Comparison of ENCODE assay signal across 8 cellular contexts in genomic region chr21:37700641-37701202, GRCh38.
A peak's percentile ranks its signal among the peaks of the same experiment; 100 is the strongest.
DNase-seq lines count a peak whose midpoint lies in the region; ATAC-seq and TF ChIP-seq lines count a peak whose summit lies in the region.

No MANE protein-coding gene starts in this region.

- no peak for TF ChIP-seq POLR2A in esophagus squamous epithelium (IDR thresholded peaks at IDR 0.05)

- TF ChIP-seq CTCF in esophagus squamous epithelium (IDR thresholded peaks at IDR 0.05) (peak in 5 of 6 experiments; percentile 11 to 70 (median 41)), neural cell (IDR thresholded peaks at IDR 0.05; ENCODE audit: poor library complexity, severe bottlenecking) (peak; percentile 70)

- H3K27ac ChIP-seq in esophagus squamous epithelium (no peak overlapping the region), neural cell (ENCODE audit: low read length) (no peak overlapping the region)

- TF ChIP-seq EP300 in neural cell (conservative IDR thresholded peaks at IDR 0.05; ENCODE audit: poor library complexity, severe bottlenecking): no peak

- H3F3A ChIP-seq in neural cell (ENCODE audit: insufficient read depth, low read length, poor library complexity, severe bottlenecking): no peaks in the 10 kb centered on the region

- H3K4me3 ChIP-seq in esophagus squamous epithelium: no peak overlapping the region
- H3K4me3 ChIP-seq in neural cell (ENCODE audit: low read length): no peak overlapping the region

- TF ChIP-seq RAD21 in neural cell (conservative IDR thresholded peaks at IDR 0.05): peak; percentile 71

- peaks cover 0 to 25% (median 0%) of the 10 kb centered on the region in 4 donors for H3K27me3 ChIP-seq in esophagus squamous epithelium
- H3K27me3 ChIP-seq in neural cell (ENCODE audit: insufficient read depth, low read depth, low read length): no peaks in the 10 kb centered on the region

- H3K9ac ChIP-seq in neural cell (ENCODE audit: low read length): no peak overlapping the region

- H4K20me1 ChIP-seq in neural cell (ENCODE audit: insufficient read depth): no peaks in the 10 kb centered on the region

- H3K9me3 ChIP-seq in esophagus squamous epithelium (no peaks in the 10 kb centered on the region), neural cell (ENCODE audit: low read length) (no peaks in the 10 kb centered on the region)

- intact Hi-C loops in esophagus squamous epithelium (cut with DNase I): no loop called here

- in situ Hi-C loops in SK-MEL-5 (cut with HindIII; ENCODE audit: low pct_unique_long_range_greater_than_20kb, low sequenced_read_pairs): no loop called here

- no peak overlapping the region for H3K4me2 ChIP-seq in neural cell (ENCODE audit: low read length)

- 32 to 34% methylated on average over 5 to 6 of the region's 6 CpGs for WGBS in esophagus squamous epithelium, 2 donors

- no peaks in the 10 kb centered on the region for H3K79me2 ChIP-seq in neural cell (replicated peaks; ENCODE audit: insufficient read depth, low read length)

- no peaks in the 10 kb centered on the region for H3K9me2 ChIP-seq in neural cell (ENCODE audit: insufficient read depth, low read length)

- peak; percentile 95 for DNase-seq in COLO829 (ENCODE audit: low spot score)
- DNase-seq in NCI-H128 (lab: John Stamatoyannopoulos, UW; ENCODE audit: unreplicated experiment): peak; percentile 36
- DNase-seq in SK-MEL-5 (ENCODE audit: low read depth, low spot score): peak; percentile 90
- DNase-seq in esophagus squamous epithelium (lab: John Stamatoyannopoulos, UW): no peak
- DNase-seq in T-helper 9 cell: no peak

- no peak overlapping the region for H2AFZ ChIP-seq in neural cell (ENCODE audit: low read depth, low read length)

- ATAC-seq in GM18867 (IDR thresholded peaks at IDR 0.05; ENCODE audit: unreplicated experiment) (peak; percentile 92), HG02970 (IDR thresholded peaks at IDR 0.05; ENCODE audit: low FRiP score, unreplicated experiment) (peak; percentile 84)

- no peaks in the 10 kb centered on the region for H3K4me1 ChIP-seq in esophagus squamous epithelium

- no peaks in the 10 kb centered on the region for H3K36me3 ChIP-seq in esophagus squamous epithelium
- H3K36me3 ChIP-seq in neural cell (ENCODE audit: insufficient read depth, low read length): no peaks in the 10 kb centered on the region

TF ChIP-seq in neural cell, 6 proteins besides CTCF, POLR2A, EP300 and RAD21:
- TF ChIP-seq SMC3 (conservative IDR thresholded peaks at IDR 0.05; ENCODE audit: poor library complexity) (peak; percentile 81), POLR2AphosphoS5 (IDR thresholded peaks at IDR 0.05) (no peak)

Comparison
In these comparisons a context has a peak if more than half of its experiments do, and no peak if none do; other contexts are left out.
1. DNase-seq: peak in COLO829 (single experiment), NCI-H128 (single experiment) and SK-MEL-5 (single experiment); none in esophagus squamous epithelium (single experiment) and T-helper 9 cell (single experiment).